ENCODE assay signal across 17 cellular contexts in the genomic region with DNA sequence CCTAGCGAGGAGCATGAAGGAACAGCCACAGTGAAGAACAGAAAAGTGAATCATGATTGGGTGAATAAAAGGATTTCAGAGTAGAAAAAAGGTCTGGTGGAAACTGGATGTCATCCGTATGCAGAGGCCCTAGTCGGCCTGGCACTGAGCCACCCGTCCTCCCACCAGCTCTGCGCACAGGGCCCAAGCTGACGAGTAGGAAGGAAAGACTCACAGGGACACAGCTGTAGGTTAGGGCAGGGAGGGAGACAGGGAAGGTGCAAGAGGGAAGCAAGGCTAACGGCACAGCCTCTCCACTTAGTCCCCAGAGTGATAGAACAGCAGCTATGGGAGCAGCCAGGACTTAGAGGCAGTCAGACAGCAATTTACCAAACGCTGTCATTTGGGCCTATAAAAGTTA.
"Had no signal": no experiment of that assay in that cellular context is flagged by ENCODE, and none has a peak within 500 bp of the region (broad histone marks: within the 10 kb centered on the region; RNA-seq: fewer than 3 reads in every experiment).

No MANE protein-coding gene starts in this region.

- H3K9me3 ChIP-seq: heart right ventricle, mucosa of descending colon, upper lobe of right lung had no signal

- H3K27me3 ChIP-seq: foreskin keratinocyte had no signal

- DNase-seq: activated B cell treated with CpG ODN at 0.5 μM for 24 hours; activated CD8-positive, alpha-beta memory T cell treated with anti-CD3 and anti-CD28 coated beads, Interleukin-2, amount 10 ng/mL, durations not matched to agents 7 days and 5 days; activated CD8-positive, alpha-beta T cell treated with anti-CD3 and anti-CD28 coated beads, Interleukin-2, amount 10 ng/mL, durations not matched to agents 7 days and 5 days; activated naive CD4-positive, alpha-beta T cell treated with Interleukin-2 at 50 U/mL for 16 hours; activated T-cell treated with anti-CD3 and anti-CD28 coated beads, Interleukin-2, amount 50 U/mL, for 72 hours; cerebellar nuclear complex; effector memory CD8-positive, alpha-beta T cell; foreskin keratinocyte; mucosa of descending colon; stimulated activated CD4-positive, alpha-beta T cell treated with anti-CD3 and anti-CD28 coated beads, Interleukin-12 subunit alpha, Interleukin-12 subunit beta, amount 100 ng/mL, for 4 hours; stimulated activated CD4-positive, alpha-beta T cell treated with anti-CD3 and anti-CD28 coated beads, Interleukin-4, amount 100 ng/mL, for 1 hour; T-helper 1 cell; upper lobe of right lung had no signal

- H3K36me3 ChIP-seq: heart right ventricle, upper lobe of right lung had no signal

- H3K27ac ChIP-seq: coronary artery, foreskin keratinocyte, heart right ventricle, skin epidermis, upper lobe of right lung had no signal

- H3K4me1 ChIP-seq: foreskin keratinocyte, heart right ventricle, upper lobe of right lung had no signal

- H3K4me3 ChIP-seq: coronary artery, heart right ventricle, lung, mucosa of descending colon, skin epidermis, upper lobe of right lung had no signal
